In the genomic region with DNA sequence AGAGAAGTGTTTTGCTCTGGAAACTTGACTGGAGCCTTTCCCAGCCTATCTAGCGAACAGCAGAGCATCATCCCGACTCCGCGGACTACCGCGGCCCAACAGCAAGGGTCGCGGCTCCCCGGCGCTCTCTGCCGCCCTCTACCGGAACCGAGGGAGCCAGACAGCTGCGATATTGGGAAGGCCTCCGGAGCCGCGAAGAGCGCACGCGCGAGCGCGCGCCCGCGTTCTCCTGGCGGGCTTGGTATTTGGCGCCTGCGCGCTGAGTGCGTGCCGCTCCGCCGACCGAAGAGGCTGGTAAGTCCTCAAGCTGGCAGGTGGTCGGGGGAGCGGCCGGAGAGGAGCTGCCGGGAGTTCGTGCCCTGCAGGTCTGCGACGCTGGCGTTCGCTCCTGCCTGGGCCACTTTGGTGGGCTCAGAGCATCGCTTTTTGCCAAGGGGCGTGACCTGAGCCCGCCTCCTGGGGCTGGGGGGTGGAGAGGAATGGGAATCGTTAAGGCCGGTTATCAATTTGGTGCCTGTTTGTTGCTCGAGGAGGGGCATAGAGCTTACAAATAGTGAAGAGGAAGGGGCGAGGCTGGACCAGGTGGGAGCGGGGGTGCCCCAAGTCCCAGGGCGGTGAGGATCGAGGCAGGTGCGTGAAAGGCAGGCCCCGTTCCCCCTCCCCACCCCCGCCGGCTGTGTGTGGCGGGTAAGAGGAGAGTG, we compare ENCODE assay signal across 8 cellular contexts. TPM values are rescaled to one million over a fixed set of nuclear protein-coding genes. Genes with fewer than 3 reads are reported as not detected.
DNase-seq lines count a peak whose midpoint lies in the region; ATAC-seq, FAIRE-seq and TF ChIP-seq lines count a peak whose summit lies in the region.

A gene with protein sequence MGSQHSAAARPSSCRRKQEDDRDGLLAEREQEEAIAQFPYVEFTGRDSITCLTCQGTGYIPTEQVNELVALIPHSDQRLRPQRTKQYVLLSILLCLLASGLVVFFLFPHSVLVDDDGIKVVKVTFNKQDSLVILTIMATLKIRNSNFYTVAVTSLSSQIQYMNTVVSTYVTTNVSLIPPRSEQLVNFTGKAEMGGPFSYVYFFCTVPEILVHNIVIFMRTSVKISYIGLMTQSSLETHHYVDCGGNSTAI (plus strand): TSS at position 257 of the 701 bp plus-strand sequence. CDS start 641 bp downstream, outside the sequence.

- H3K27me3 Mint-ChIP-seq in T-helper 2 cell treated with Interferon-gamma antibody and Interleukin-4, amounts not matched to agents 5 μg/mL and 100 μg/mL, for 36 hours (ENCODE audit: low read depth) = peaks cover 31% of the 10 kb centered on the region
- H3K27me3 Mint-ChIP-seq in astrocyte (ENCODE audit: low read depth, unreplicated experiment) = peaks cover 22% of the 10 kb centered on the region

- ATAC-seq in GM18499 (IDR thresholded peaks at IDR 0.05; ENCODE audit: insufficient read depth, unreplicated experiment) (peak; percentile 63), HG02943 (IDR thresholded peaks at IDR 0.05; ENCODE audit: low read depth, unreplicated experiment) (peak; percentile 84), aorta (ENCODE audit: low FRiP score) (peak; percentile 96)

- peak within 1 kb of the TSS; percentile 97 for H3K4me2 ChIP-seq in astrocyte (ENCODE audit: low read length)

- peak; percentile 93 for TF ChIP-seq CTCF in astrocyte (IDR thresholded peaks at IDR 0.05; ENCODE audit: insufficient read depth, low read depth, low read length)

- H3K9me3 ChIP-seq in astrocyte (ENCODE audit: insufficient read depth, low read depth, low read length) (no peaks in the 10 kb centered on the region), aorta (ENCODE audit: control insufficient read depth, low read length) (no peaks in the 10 kb centered on the region)

- peak within 1 kb of the TSS; percentile 99 for H3K4me3 Mint-ChIP-seq in T-helper 2 cell treated with Interferon-gamma antibody and Interleukin-4, amounts not matched to agents 5 μg/mL and 100 μg/mL, for 36 hours
- peak within 1 kb of the TSS; percentile 93 for H3K4me3 Mint-ChIP-seq in astrocyte (ENCODE audit: unreplicated experiment)

- H3K9ac ChIP-seq in astrocyte (ENCODE audit: low read length) = peak within 1 kb of the TSS; percentile 80
- peak within 1 kb of the TSS; percentile 87 for H3K9ac ChIP-seq in rectal smooth muscle tissue (ENCODE audit: low read length)

- H4K20me1 ChIP-seq in astrocyte (ENCODE audit: insufficient read depth, low read length) = no peaks in the 10 kb centered on the region

- H3K4me3 ChIP-seq in astrocyte (ENCODE audit: insufficient read depth, low read depth, low read length) = peak within 1 kb of the TSS; percentile 74
- H3K4me3 ChIP-seq in rectal smooth muscle tissue (ENCODE audit: low read length) = peak within 1 kb of the TSS; percentile 99
- peak within 1 kb of the TSS; percentile 75 to 77 for H3K4me3 ChIP-seq in aorta (ENCODE audit: low read length in 2 of 2)

- intact Hi-C loops in aorta (cut with DNase I) = loop anchor here (5.0 to 10.0 kb wide), 2 partner anchors 61 to 201 kb away; a partner anchor contains a TSS

- H3K27me3 ChIP-seq in astrocyte (ENCODE audit: insufficient read depth, low read length) (peaks cover 12% of the 10 kb centered on the region), rectal smooth muscle tissue (ENCODE audit: control insufficient read depth, insufficient read depth, low read length) (no peaks in the 10 kb centered on the region), aorta (ENCODE audit: control insufficient read depth in 1 of 2, insufficient read depth in 2 of 2, low read length in 1 of 2) (no peaks in the 10 kb centered on the region)

- H3K27ac ChIP-seq in astrocyte (ENCODE audit: low read depth, low read length) (no peak within 1 kb of the TSS), rectal smooth muscle tissue (ENCODE audit: low read depth, low read length) (peak within 1 kb of the TSS; percentile 62), aorta (ENCODE audit: low read depth in 1 of 2, low read length in 2 of 2) (peak within 1 kb of the TSS in 1 of 2 donors; percentile 12)

- H3K27ac Mint-ChIP-seq in T-helper 2 cell treated with Interferon-gamma antibody and Interleukin-4, amounts not matched to agents 5 μg/mL and 100 μg/mL, for 36 hours = peak within 1 kb of the TSS; percentile 82
- H3K27ac Mint-ChIP-seq in astrocyte (ENCODE audit: unreplicated experiment) = no peak within 1 kb of the TSS

- FAIRE-seq in astrocyte (lab: Jason Lieb, UNC) = peak; percentile 45

- peaks cover under 1% of the 10 kb centered on the region for H3K9me3 Mint-ChIP-seq in T-helper 2 cell treated with Interferon-gamma antibody and Interleukin-4, amounts not matched to agents 5 μg/mL and 100 μg/mL, for 36 hours
- H3K9me3 Mint-ChIP-seq in astrocyte (ENCODE audit: unreplicated experiment) = peaks cover 5% of the 10 kb centered on the region

- H3K4me1 ChIP-seq in astrocyte (ENCODE audit: insufficient read depth, low read length) = peaks cover 4% of the 10 kb centered on the region
- H3K4me1 ChIP-seq in rectal smooth muscle tissue (ENCODE audit: control insufficient read depth, insufficient read depth, low read length) = peaks cover 3% of the 10 kb centered on the region
- H3K4me1 ChIP-seq in aorta (ENCODE audit: control insufficient read depth in 1 of 2, insufficient read depth in 2 of 2, low read length in 2 of 2) = no peaks in the 10 kb centered on the region

- H3K36me3 Mint-ChIP-seq in T-helper 2 cell treated with Interferon-gamma antibody and Interleukin-4, amounts not matched to agents 5 μg/mL and 100 μg/mL, for 36 hours (ENCODE audit: low read depth) = peaks cover 39% of the 10 kb centered on the region
- H3K36me3 Mint-ChIP-seq in astrocyte (ENCODE audit: low read depth, unreplicated experiment) = peaks cover 9% of the 10 kb centered on the region

- 1% methylated on average over 59 of the region's 59 CpGs for WGBS in aorta, 2 donors

- no peaks in the 10 kb centered on the region for H3K79me2 ChIP-seq in astrocyte (ENCODE audit: insufficient read depth, low read length)

- peak; percentile 93 to 98 for DNase-seq in NCI-H187 (lab: John Stamatoyannopoulos, UW)
- peak; percentile 92 for DNase-seq in T-helper 2 cell treated with Interferon-gamma antibody and Interleukin-4, amounts not matched to agents 5 μg/mL and 100 μg/mL, for 36 hours (ENCODE audit: low spot score)
- DNase-seq in astrocyte (ENCODE audit: low read depth) = peak; percentile 63
- peak; percentile 98 for DNase-seq in hepatic stellate cell (ENCODE audit: low spot score)
- peak; percentile 93 to 98 for DNase-seq in aorta

- H3K4me1 Mint-ChIP-seq in T-helper 2 cell treated with Interferon-gamma antibody and Interleukin-4, amounts not matched to agents 5 μg/mL and 100 μg/mL, for 36 hours (ENCODE audit: low read depth) = peaks cover 32% of the 10 kb centered on the region
- H3K4me1 Mint-ChIP-seq in astrocyte (ENCODE audit: low read depth, unreplicated experiment) = no peaks in the 10 kb centered on the region

- peak within 1 kb of the TSS; percentile 99 for H2AFZ ChIP-seq in astrocyte (ENCODE audit: low read depth, low read length)

- H3K36me3 ChIP-seq in astrocyte (ENCODE audit: insufficient read depth, low read length) (peaks cover 5% of the 10 kb centered on the region), rectal smooth muscle tissue (ENCODE audit: control insufficient read depth, insufficient read depth, low read length) (peaks cover 8% of the 10 kb centered on the region), aorta (ENCODE audit: control insufficient read depth in 1 of 2, insufficient read depth in 2 of 2, low read length in 1 of 2) (peaks cover 0 to 2% of the 10 kb centered on the region in 2 donors)

RNA-seq across cellular contexts. Expression of the gene that starts here (rescaled TPM):
- total RNA-seq in astrocyte = 19.4 and 30.0 TPM in 2 replicates
- 10 to 100 TPM; 56.3 to 70.0 TPM for total RNA-seq in aorta
- polyA plus RNA-seq in aorta = 100 to 1,000 TPM in 1 of 2 donors, 10 to 100 TPM in 1; 68.9 to 220 TPM
